ENCODE assay signal across 19 cellular contexts in genomic region chr19:27885361-27885760, GRCh38.
"Had no signal": no experiment of that assay in that cellular context is flagged by ENCODE, and none has a peak within 500 bp of the region (broad histone marks: within the 10 kb centered on the region; RNA-seq: fewer than 3 reads in every experiment).

No MANE protein-coding gene starts in this region.

- H3K27ac ChIP-seq: coronary artery, left lung, neutrophil, parathyroid adenoma, right lobe of liver, thoracic aorta, tibial nerve, upper lobe of left lung, uterus had no signal

- H3K4me3 ChIP-seq: coronary artery, left lung, mucosa of descending colon, right lobe of liver, thoracic aorta, tibial nerve, upper lobe of left lung, uterus had no signal

- H3K36me3 ChIP-seq: left lung, neutrophil, right lobe of liver, thoracic aorta, tibial nerve, upper lobe of left lung, uterus had no signal

- H3K27me3 ChIP-seq: left lung, neutrophil, right lobe of liver, tibial nerve, upper lobe of left lung, uterus had no signal

- ATAC-seq: effector memory CD8-positive, alpha-beta T cell; left cardiac atrium; left lung; mucosa of descending colon; natural killer cell treated with Interleukin-12 subunit alpha and Interleukin-12 subunit beta and Interleukin-15 and Interleukin-18, amount 100 ng/mL, for 72 hours; right lobe of liver; stimulated activated naive B cell treated with anti-CD40 and anti-IgM and Interleukin-4, amounts not matched to agents 10 μg/mL and 1 μg/mL and 100 μg/mL, for 72 hours had no signal

- H3K9ac ChIP-seq: parathyroid adenoma had no signal

- H3K4me1 ChIP-seq: left lung, parathyroid adenoma, right lobe of liver, tibial nerve, upper lobe of left lung, uterus had no signal

- H3K9me3 ChIP-seq: neutrophil, right lobe of liver, thoracic aorta, tibial nerve, uterus had no signal

- DNase-seq: effector memory CD8-positive, alpha-beta T cell; left cardiac atrium; left lung; mesenchymal stem cell; mucosa of descending colon; naive B cell; right lobe of liver; small intestine; stimulated activated CD4-positive, alpha-beta T cell treated with anti-CD3 and anti-CD28 coated beads, Interleukin-15, amount 100 ng/mL, for 24 hours; stimulated activated CD4-positive, alpha-beta T cell treated with anti-CD3 and anti-CD28 coated beads, Interleukin-2, amount 100 ng/mL, for 48 hours; stimulated activated naive B cell treated with anti-CD40 and anti-IgM and Interleukin-4, amounts not matched to agents 10 μg/mL and 1 μg/mL and 100 μg/mL, for 72 hours; upper lobe of left lung; uterus had no signal
